Comparison of ENCODE assay signal across 1 cellular context in the genomic region with DNA sequence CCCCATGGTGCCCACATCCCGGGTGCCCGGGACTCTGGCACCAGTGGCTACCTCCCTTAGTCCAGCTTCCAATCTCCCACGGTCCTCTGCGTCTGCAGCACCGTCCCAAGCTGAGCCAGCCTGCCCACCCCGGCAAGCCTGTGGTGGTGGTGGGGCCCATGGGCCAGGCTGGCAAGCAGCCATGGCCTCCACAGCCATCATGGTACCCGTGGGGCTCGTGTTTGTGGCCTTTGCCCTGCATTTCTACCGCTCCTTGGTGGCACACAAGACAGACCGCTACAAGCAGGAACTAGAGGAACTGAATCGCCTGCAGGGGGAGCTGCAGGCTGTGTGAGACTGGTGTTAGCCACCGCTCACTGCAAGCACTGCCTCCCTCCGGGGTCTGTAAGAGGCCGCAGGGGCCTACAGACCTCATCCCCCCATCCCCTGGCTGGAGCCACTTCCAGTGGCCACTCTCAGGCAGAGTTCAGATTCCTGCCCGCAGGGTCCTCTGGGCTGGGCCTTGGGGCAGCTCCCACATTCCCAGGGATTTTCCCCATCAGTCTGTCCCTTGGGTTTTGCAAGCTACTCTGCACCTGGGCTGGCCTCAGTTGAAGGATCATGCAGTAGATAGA.
A peak's percentile ranks its signal among the peaks of the same experiment; 100 is the strongest.
TF ChIP-seq lines count a peak whose summit lies in the region.

No MANE protein-coding gene starts in this region.

TF ChIP-seq in H1, 55 proteins besides CTCF, POLR2A, EP300 and RAD21:
- TF ChIP-seq RNF2 (IDR thresholded peaks at IDR 0.05; ENCODE audit: borderline replicate concordance, low read depth, low read length, missing control alignments, poor library complexity, severe bottlenecking) (no peak), CEBPB (IDR thresholded peaks at IDR 0.05; ENCODE audit: low read depth, low read length) (no peak), TAF1 (IDR thresholded peaks at IDR 0.05; ENCODE audit: low read depth, low read length) (0 out of 2 replicates have a peak, but pooled peaks have one; percentile 44), EGR1 (IDR thresholded peaks at IDR 0.05; ENCODE audit: borderline replicate concordance, low read depth, low read length) (no peak), YY1 (IDR thresholded peaks at IDR 0.05; ENCODE audit: low read depth, low read length) (peak; percentile 36; the same call in 1 of the 2 replicates), BRCA1 (IDR thresholded peaks at IDR 0.05; ENCODE audit: low read depth, low read length) (no peak), POLR2AphosphoS5 (IDR thresholded peaks at IDR 0.05; ENCODE audit: low read depth, low read length) (peak; percentile 81; the same call in 1 of the 2 replicates), SP2 (IDR thresholded peaks at IDR 0.05; ENCODE audit: low read length) (no peak), FOSL1 (IDR thresholded peaks at IDR 0.05; ENCODE audit: insufficient read depth, low read depth, low read length) (no peak), SIRT6 (IDR thresholded peaks at IDR 0.05; ENCODE audit: low read length) (no peak), CHD1 (IDR thresholded peaks at IDR 0.05; ENCODE audit: low read depth, low read length) (no peak), SIX5 (IDR thresholded peaks at IDR 0.05; ENCODE audit: low read depth, low read length) (no peak), SAP30 (IDR thresholded peaks at IDR 0.05; ENCODE audit: insufficient read depth, insufficient replicate concordance, low read length) (no peak), GTF2F1 (IDR thresholded peaks at IDR 0.05; ENCODE audit: borderline replicate concordance, low read depth, low read length) (no peak), ZNF274 (IDR thresholded peaks at IDR 0.05; ENCODE audit: borderline replicate concordance, extremely low read depth, low read length) (no peak), HDAC2 (IDR thresholded peaks at IDR 0.05; ENCODE audit: borderline replicate concordance in 1 of 2, low read depth in 2 of 2, low read length in 2 of 2) (no peak), CTBP2 (IDR thresholded peaks at IDR 0.05; ENCODE audit: borderline replicate concordance, insufficient read depth, insufficient read length, low read length) (no peak), TBP (IDR thresholded peaks at IDR 0.05; ENCODE audit: low read depth, low read length) (peak; percentile 15; the same call in 1 of the 2 replicates), SRF (IDR thresholded peaks at IDR 0.05; ENCODE audit: low read depth, low read length) (no peak), GABPA (IDR thresholded peaks at IDR 0.05; ENCODE audit: borderline replicate concordance, insufficient read depth, low read length) (peak; percentile 68; the same call in 1 of the 2 replicates), BCL11A (IDR thresholded peaks at IDR 0.05; ENCODE audit: low read depth in 2 of 2, low read length in 2 of 2) (no peak)
- TF ChIP-seq, protein P1, sequence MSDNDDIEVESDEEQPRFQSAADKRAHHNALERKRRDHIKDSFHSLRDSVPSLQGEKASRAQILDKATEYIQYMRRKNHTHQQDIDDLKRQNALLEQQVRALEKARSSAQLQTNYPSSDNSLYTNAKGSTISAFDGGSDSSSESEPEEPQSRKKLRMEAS (IDR thresholded peaks at IDR 0.05), result no peak
- TF ChIP-seq, protein P2, sequence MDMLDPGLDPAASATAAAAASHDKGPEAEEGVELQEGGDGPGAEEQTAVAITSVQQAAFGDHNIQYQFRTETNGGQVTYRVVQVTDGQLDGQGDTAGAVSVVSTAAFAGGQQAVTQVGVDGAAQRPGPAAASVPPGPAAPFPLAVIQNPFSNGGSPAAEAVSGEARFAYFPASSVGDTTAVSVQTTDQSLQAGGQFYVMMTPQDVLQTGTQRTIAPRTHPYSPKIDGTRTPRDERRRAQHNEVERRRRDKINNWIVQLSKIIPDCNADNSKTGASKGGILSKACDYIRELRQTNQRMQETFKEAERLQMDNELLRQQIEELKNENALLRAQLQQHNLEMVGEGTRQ (IDR thresholded peaks at IDR 0.05; ENCODE audit: low read length), result no peak
- TF ChIP-seq, protein P3, sequence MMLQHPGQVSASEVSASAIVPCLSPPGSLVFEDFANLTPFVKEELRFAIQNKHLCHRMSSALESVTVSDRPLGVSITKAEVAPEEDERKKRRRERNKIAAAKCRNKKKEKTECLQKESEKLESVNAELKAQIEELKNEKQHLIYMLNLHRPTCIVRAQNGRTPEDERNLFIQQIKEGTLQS (IDR thresholded peaks at IDR 0.05; ENCODE audit: insufficient read depth, low read depth, low read length), result no peak
